Comparison of ENCODE assay signal across 8 cellular contexts in the genomic region with DNA sequence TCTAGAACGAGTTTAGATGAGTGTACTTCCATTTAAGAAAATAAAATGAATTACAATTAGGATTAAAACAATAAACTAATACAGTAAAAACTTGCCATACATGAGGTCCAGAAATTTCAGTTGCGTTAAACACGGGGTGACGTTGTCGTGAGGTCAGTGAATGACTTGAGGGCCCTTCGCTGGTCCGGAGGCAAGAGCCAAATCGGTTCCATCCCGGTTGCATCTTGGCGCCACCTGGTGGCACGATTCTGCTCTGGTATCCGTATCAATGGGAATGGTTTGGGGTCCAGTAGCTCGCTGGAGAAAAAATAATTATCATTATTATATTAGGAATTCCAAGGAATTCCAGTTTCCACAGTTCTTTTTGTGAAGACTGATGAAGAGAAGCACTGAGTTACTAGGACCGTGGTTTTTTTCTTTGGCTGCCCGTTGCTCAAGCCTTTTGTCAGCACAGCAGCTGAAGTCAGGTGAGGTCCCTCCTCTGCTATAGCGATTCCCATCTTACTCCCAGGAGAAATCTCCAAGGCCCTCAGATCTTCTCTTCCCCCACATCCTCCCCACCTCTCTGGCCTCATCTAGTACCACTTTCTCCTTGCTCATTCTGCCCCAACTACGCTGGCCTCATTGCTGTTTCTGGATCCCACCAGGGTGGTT.
DNase-seq lines count a peak whose midpoint lies in the region; ATAC-seq and TF ChIP-seq lines count a peak whose summit lies in the region.

No MANE protein-coding gene starts in this region.

- H4K20me1 ChIP-seq in GM23338 (replicated peaks; ENCODE audit: insufficient read depth) (no peaks in the 10 kb centered on the region), mammary epithelial cell (ENCODE audit: insufficient read depth, low read length) (no peaks in the 10 kb centered on the region)

- H3K79me2 ChIP-seq in GM23338 (replicated peaks; ENCODE audit: insufficient read depth), result no peaks in the 10 kb centered on the region
- H3K79me2 ChIP-seq in mammary epithelial cell (ENCODE audit: insufficient read depth, low read length), result peaks cover 43% of the 10 kb centered on the region

- CTCF ChIA-PET in mammary epithelial cell (lab: Charles Lee; ENCODE audit: low non-redundant PET), result interaction anchor here (0.7 kb wide), 1 partner anchor 83 kb away, joined by 3 read pairs; no protein-coding TSS in a partner anchor

- no peaks in the 10 kb centered on the region for H3K36me3 Mint-ChIP-seq in GM23338 (ENCODE audit: low read depth)

- no peak overlapping the region for H3K9ac ChIP-seq in mammary epithelial cell (ENCODE audit: insufficient read depth, low read length)

- DNase-seq in COLO668 (lab: John Stamatoyannopoulos, UW; ENCODE audit: unreplicated experiment) (peak; percentile 84), GM23338 (ENCODE audit: low spot score) (peak; percentile 90), NCI-H2081 treated with DMSO at 0.1 percent for 48 hours (lab: John Stamatoyannopoulos, UW) (peak; percentile 54), mammary epithelial cell (peak; percentile 58), kidney glomerular epithelial cell (lab: John Stamatoyannopoulos, UW) (peak; percentile 37)
- DNase-seq in stimulated activated CD4-positive, alpha-beta T cell treated with anti-CD3 and anti-CD28 coated beads, Interleukin-4, amount 100 ng/mL, for 48 hours (ENCODE audit: low read depth in 2 of 2), result peak; percentile 63 to 70

- H3K4me3 ChIP-seq in GM23338 (no peak overlapping the region), mammary epithelial cell (replicated peaks in 1 of 3; ENCODE audit: insufficient read depth in 1 of 3, low read depth in 2 of 3, low read length in 3 of 3) (no peak overlapping the region)

- peak; percentile 83 to 93 for TF ChIP-seq CTCF in GM23338 (conservative IDR thresholded peaks at IDR 0.05; ENCODE audit: low read depth in 2 of 2)
- TF ChIP-seq CTCF in VCaP (conservative IDR thresholded peaks at IDR 0.05), result peak; percentile 88
- TF ChIP-seq CTCF in mammary epithelial cell (conservative IDR thresholded peaks at IDR 0.05 in 1 of 2, IDR thresholded peaks at IDR 0.05 in 1 of 2; ENCODE audit: extremely low read depth in 1 of 2, insufficient read depth in 1 of 2, low read depth in 1 of 2, low read length in 2 of 2), result peak; percentile 76 to 90

- H3K36me3 ChIP-seq in GM23338 (ENCODE audit: insufficient read depth) (no peaks in the 10 kb centered on the region), mammary epithelial cell (ENCODE audit: insufficient read depth, low read length) (no peaks in the 10 kb centered on the region)

- no peak overlapping the region for H2AFZ ChIP-seq in GM23338
- H2AFZ ChIP-seq in mammary epithelial cell (ENCODE audit: low read depth, low read length), result no peak overlapping the region

- ATAC-seq in GM23338, result peak; percentile 97
- no peak for ATAC-seq in HG02763 (IDR thresholded peaks at IDR 0.05; ENCODE audit: unreplicated experiment)

- H3K27me3 ChIP-seq in GM23338 (ENCODE audit: insufficient read depth) (no peaks in the 10 kb centered on the region), mammary epithelial cell (ENCODE audit: insufficient read depth, low read length) (no peaks in the 10 kb centered on the region)

- H3K9me2 ChIP-seq in GM23338 (ENCODE audit: insufficient read depth), result no peaks in the 10 kb centered on the region

- H3K4me2 ChIP-seq in GM23338 (no peak overlapping the region), mammary epithelial cell (ENCODE audit: insufficient read depth, low read depth, low read length) (no peak overlapping the region)

- in situ Hi-C loops in mammary epithelial cell (cut with MboI; ENCODE audit: low sequenced_read_pairs in 2 of 2), result loop anchor here (10.0 to 25.0 kb wide), 3 partner anchors 161 to 629 kb away; a partner anchor contains a TSS

- dilution Hi-C loops in mammary epithelial cell (cut with HindIII; ENCODE audit: low sequenced_read_pairs), result loop anchor here (25.0 kb wide), 1 partner anchor 254 kb away; no protein-coding TSS in a partner anchor

- intact Hi-C loops in mammary epithelial cell (cut with micrococcal nuclease), result loop anchor here (1.0 to 10.0 kb wide), 8 partner anchors 74 to 762 kb away; a partner anchor contains a TSS

- H3K9me3 Mint-ChIP-seq in GM23338, result peaks cover 13% of the 10 kb centered on the region

- no peaks in the 10 kb centered on the region; the same call in 2 of the 3 replicates for H3K4me1 Mint-ChIP-seq in GM23338

- WGBS in mammary epithelial cell (ENCODE audit: low coverage, missing lambda C conversion rate), result 30% methylated on average over 17 of the region's 17 CpGs

- H3K27ac Mint-ChIP-seq in GM23338, result no peak overlapping the region

- peaks cover 3% of the 10 kb centered on the region for H3K9me3 ChIP-seq in mammary epithelial cell (replicated peaks; ENCODE audit: insufficient read depth, low read length)

- H3K27me3 Mint-ChIP-seq in GM23338 (ENCODE audit: insufficient read depth, low read depth, poor library complexity), result peaks cover 2% of the 10 kb centered on the region

- no peak overlapping the region for H3K4me3 Mint-ChIP-seq in GM23338

- BruUV-seq in mammary epithelial cell (replicated peaks; lab: Mats Ljungman, UMichigan), result no TSS peak

- H3F3A ChIP-seq in GM23338 (replicated peaks; ENCODE audit: low read depth), result no peaks in the 10 kb centered on the region

- H3K4me1 ChIP-seq in GM23338 (ENCODE audit: insufficient read depth) (no peaks in the 10 kb centered on the region), mammary epithelial cell (ENCODE audit: insufficient read depth, low read length) (peaks cover 10% of the 10 kb centered on the region)

- H3K27ac ChIP-seq in GM23338 (ENCODE audit: low read depth), result no peak overlapping the region
- no peak overlapping the region for H3K27ac ChIP-seq in VCaP
- H3K27ac ChIP-seq in mammary epithelial cell (ENCODE audit: insufficient read depth, low read depth, low read length), result peak overlapping the region; percentile 18

TF ChIP-seq in GM23338, 12 proteins besides CTCF, POLR2A, EP300 and RAD21 (continues in another document):
- TF ChIP-seq JUNB (IDR thresholded peaks at IDR 0.05; ENCODE audit: unreplicated experiment), result no peak
- no peak for TF ChIP-seq EZH2 (IDR thresholded peaks at IDR 0.05; ENCODE audit: low read depth, unreplicated experiment)
- TF ChIP-seq NANOG (IDR thresholded peaks at IDR 0.05; ENCODE audit: borderline replicate concordance), result no peak
- TF ChIP-seq STAT1 (IDR thresholded peaks at IDR 0.05; ENCODE audit: unreplicated experiment), result no peak
- TF ChIP-seq, protein P1, sequence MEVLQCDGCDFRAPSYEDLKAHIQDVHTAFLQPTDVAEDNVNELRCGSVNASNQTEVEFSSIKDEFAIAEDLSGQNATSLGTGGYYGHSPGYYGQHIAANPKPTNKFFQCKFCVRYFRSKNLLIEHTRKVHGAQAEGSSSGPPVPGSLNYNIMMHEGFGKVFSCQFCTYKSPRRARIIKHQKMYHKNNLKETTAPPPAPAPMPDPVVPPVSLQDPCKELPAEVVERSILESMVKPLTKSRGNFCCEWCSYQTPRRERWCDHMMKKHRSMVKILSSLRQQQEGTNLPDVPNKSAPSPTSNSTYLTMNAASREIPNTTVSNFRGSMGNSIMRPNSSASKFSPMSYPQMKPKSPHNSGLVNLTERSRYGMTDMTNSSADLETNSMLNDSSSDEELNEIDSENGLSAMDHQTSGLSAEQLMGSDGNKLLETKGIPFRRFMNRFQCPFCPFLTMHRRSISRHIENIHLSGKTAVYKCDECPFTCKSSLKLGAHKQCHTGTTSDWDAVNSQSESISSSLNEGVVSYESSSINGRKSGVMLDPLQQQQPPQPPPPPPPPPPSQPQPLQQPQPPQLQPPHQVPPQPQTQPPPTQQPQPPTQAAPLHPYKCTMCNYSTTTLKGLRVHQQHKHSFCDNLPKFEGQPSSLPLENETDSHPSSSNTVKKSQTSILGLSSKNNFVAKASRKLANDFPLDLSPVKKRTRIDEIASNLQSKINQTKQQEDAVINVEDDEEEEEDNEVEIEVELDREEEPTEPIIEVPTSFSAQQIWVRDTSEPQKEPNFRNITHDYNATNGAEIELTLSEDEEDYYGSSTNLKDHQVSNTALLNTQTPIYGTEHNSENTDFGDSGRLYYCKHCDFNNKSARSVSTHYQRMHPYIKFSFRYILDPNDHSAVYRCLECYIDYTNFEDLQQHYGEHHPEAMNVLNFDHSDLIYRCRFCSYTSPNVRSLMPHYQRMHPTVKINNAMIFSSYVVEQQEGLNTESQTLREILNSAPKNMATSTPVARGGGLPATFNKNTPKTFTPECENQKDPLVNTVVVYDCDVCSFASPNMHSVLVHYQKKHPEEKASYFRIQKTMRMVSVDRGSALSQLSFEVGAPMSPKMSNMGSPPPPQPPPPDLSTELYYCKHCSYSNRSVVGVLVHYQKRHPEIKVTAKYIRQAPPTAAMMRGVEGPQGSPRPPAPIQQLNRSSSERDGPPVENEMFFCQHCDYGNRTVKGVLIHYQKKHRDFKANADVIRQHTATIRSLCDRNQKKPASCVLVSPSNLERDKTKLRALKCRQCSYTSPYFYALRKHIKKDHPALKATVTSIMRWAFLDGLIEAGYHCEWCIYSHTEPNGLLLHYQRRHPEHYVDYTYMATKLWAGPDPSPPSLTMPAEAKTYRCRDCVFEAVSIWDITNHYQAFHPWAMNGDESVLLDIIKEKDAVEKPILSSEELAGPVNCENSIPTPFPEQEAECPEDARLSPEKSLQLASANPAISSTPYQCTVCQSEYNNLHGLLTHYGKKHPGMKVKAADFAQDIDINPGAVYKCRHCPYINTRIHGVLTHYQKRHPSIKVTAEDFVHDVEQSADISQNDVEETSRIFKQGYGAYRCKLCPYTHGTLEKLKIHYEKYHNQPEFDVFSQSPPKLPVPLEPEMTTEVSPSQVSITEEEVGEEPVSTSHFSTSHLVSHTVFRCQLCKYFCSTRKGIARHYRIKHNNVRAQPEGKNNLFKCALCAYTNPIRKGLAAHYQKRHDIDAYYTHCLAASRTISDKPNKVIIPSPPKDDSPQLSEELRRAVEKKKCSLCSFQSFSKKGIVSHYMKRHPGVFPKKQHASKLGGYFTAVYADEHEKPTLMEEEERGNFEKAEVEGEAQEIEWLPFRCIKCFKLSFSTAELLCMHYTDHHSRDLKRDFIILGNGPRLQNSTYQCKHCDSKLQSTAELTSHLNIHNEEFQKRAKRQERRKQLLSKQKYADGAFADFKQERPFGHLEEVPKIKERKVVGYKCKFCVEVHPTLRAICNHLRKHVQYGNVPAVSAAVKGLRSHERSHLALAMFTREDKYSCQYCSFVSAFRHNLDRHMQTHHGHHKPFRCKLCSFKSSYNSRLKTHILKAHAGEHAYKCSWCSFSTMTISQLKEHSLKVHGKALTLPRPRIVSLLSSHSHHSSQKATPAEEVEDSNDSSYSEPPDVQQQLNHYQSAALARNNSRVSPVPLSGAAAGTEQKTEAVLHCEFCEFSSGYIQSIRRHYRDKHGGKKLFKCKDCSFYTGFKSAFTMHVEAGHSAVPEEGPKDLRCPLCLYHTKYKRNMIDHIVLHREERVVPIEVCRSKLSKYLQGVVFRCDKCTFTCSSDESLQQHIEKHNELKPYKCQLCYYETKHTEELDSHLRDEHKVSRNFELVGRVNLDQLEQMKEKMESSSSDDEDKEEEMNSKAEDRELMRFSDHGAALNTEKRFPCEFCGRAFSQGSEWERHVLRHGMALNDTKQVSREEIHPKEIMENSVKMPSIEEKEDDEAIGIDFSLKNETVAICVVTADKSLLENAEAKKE (CRISPR knock-in tag; IDR thresholded peaks at IDR 0.05), result no peak
- TF ChIP-seq ZNF114 (CRISPR knock-in tag; IDR thresholded peaks at IDR 0.05), result no peak

Comparison
In these comparisons a context has a peak if more than half of its experiments do, and no peak if none do; other contexts are left out.
1. DNase-seq: peak in every context shown above with its lines; median percentile 90 in GM23338; 84 in COLO668; 66 in stimulated activated CD4-positive, alpha-beta T cell treated with anti-CD3 and anti-CD28 coated beads, Interleukin-4, amount 100 ng/mL, for 48 hours; 58 in mammary epithelial cell; 54 in NCI-H2081 treated with DMSO at 0.1 percent for 48 hours; 37 in kidney glomerular epithelial cell.